ENCODE assay signal across 20 cellular contexts in the genomic region with DNA sequence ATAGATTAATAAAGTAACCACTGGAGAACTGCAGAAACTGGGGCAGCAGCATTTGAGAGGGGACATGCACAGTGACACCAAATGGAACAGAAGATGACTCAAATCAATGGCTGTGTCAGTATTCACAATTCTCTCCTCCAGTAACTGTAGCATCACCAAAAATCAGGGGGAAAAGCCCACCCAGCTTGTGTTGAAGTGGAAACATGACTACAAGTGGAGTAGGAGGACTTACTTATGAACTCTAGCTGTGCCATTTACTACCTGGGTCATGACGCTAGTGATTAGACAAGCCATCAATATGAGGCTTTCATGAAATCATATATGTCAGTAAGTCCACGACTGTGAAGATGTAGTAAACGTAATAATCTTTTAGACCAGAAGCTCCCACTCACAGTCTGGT.
A peak's percentile ranks its signal among the peaks of the same experiment; 100 is the strongest.
DNase-seq lines count a peak whose midpoint lies in the region; TF ChIP-seq lines count a peak whose summit lies in the region.
"Had no signal": no experiment of that assay in that cellular context is flagged by ENCODE, and none has a peak within 500 bp of the region (broad histone marks: within the 10 kb centered on the region; RNA-seq: fewer than 3 reads in every experiment).

No MANE protein-coding gene starts in this region.

- peaks cover 21% of the 10 kb centered on the region for H3K4me1 Mint-ChIP-seq in activated naive CD4-positive, alpha-beta T cell treated with anti-CD3 and anti-CD28 coated beads, Interleukin-2, amount 10 ng/mL, durations not matched to agents 7 days and 5 days
- H3K4me1 Mint-ChIP-seq in activated CD4-positive, alpha-beta memory T cell treated with anti-CD3 and anti-CD28 coated beads for 36 hours (ENCODE audit: low read depth), result peaks cover 48% of the 10 kb centered on the region
- peaks cover 55% of the 10 kb centered on the region for H3K4me1 Mint-ChIP-seq in activated T-helper 2 cell treated with anti-CD3 and anti-CD28 coated beads, Interferon-gamma antibody, Interleukin-2, Interleukin-4, amounts not matched to agents 10 μg/mL and 5 μg/mL and 100 μg/mL, durations not matched to agents 14 hours and 24 hours and 36 hours (ENCODE audit: low read depth)
- peaks cover 14% of the 10 kb centered on the region for H3K4me1 Mint-ChIP-seq in mesothelial cell of epicardium
- H3K4me1 Mint-ChIP-seq: brain, H9, neural progenitor cell had no signal

- peak; percentile 35 for DNase-seq in activated naive CD4-positive, alpha-beta T cell treated with Interleukin-2 at 50 U/mL for 16 hours
- DNase-seq in activated naive CD4-positive, alpha-beta T cell treated with anti-CD3 and anti-CD28 coated beads, Interleukin-2, amount 10 ng/mL, durations not matched to agents 7 days and 5 days, result no peak
- DNase-seq in activated CD4-positive, alpha-beta memory T cell treated with anti-CD3 and anti-CD28 coated beads for 36 hours, result peak; percentile 59
- no peak for DNase-seq in activated T-helper 2 cell treated with anti-CD3 and anti-CD28 coated beads, Interferon-gamma antibody, Interleukin-2, Interleukin-4, amounts not matched to agents 10 μg/mL and 5 μg/mL and 100 μg/mL, durations not matched to agents 14 hours and 24 hours and 36 hours (ENCODE audit: low spot score)
- peak; percentile 2 for DNase-seq in stimulated activated CD8-positive, alpha-beta memory T cell treated with anti-CD3 and anti-CD28 coated beads, Interleukin-7, amount 100 ng/mL, for 24 hours (ENCODE audit: low read depth)
- no peak for DNase-seq in nucleus accumbens (lab: John Stamatoyannopoulos, UW)
- DNase-seq in HCEC 1CT, result no peak
- no peak for DNase-seq in mesothelial cell of epicardium (ENCODE audit: low spot score in 2 of 2, unreplicated experiment in 2 of 2)
- DNase-seq: COR-L47, DMS79, GDM1, H9, NCI-H1048, NCI-H1694, NCI-H510A, right cardiac atrium, spleen had no signal

- no peaks in the 10 kb centered on the region for H3K9me3 Mint-ChIP-seq in activated naive CD4-positive, alpha-beta T cell treated with anti-CD3 and anti-CD28 coated beads, Interleukin-2, amount 10 ng/mL, durations not matched to agents 7 days and 5 days
- no peaks in the 10 kb centered on the region for H3K9me3 Mint-ChIP-seq in activated CD4-positive, alpha-beta memory T cell treated with anti-CD3 and anti-CD28 coated beads for 36 hours
- peaks cover 6% of the 10 kb centered on the region for H3K9me3 Mint-ChIP-seq in activated T-helper 2 cell treated with anti-CD3 and anti-CD28 coated beads, Interferon-gamma antibody, Interleukin-2, Interleukin-4, amounts not matched to agents 10 μg/mL and 5 μg/mL and 100 μg/mL, durations not matched to agents 14 hours and 24 hours and 36 hours
- H3K9me3 Mint-ChIP-seq in mesothelial cell of epicardium, result no peaks in the 10 kb centered on the region
- H3K9me3 Mint-ChIP-seq: brain, H9, neural progenitor cell had no signal

- H3K27me3 Mint-ChIP-seq in activated naive CD4-positive, alpha-beta T cell treated with anti-CD3 and anti-CD28 coated beads, Interleukin-2, amount 10 ng/mL, durations not matched to agents 7 days and 5 days, result no peaks in the 10 kb centered on the region
- H3K27me3 Mint-ChIP-seq in activated CD4-positive, alpha-beta memory T cell treated with anti-CD3 and anti-CD28 coated beads for 36 hours, result no peaks in the 10 kb centered on the region
- no peaks in the 10 kb centered on the region for H3K27me3 Mint-ChIP-seq in activated T-helper 2 cell treated with anti-CD3 and anti-CD28 coated beads, Interferon-gamma antibody, Interleukin-2, Interleukin-4, amounts not matched to agents 10 μg/mL and 5 μg/mL and 100 μg/mL, durations not matched to agents 14 hours and 24 hours and 36 hours (ENCODE audit: low read depth)
- H3K27me3 Mint-ChIP-seq in mesothelial cell of epicardium (ENCODE audit: low read depth), result no peaks in the 10 kb centered on the region

- no peak overlapping the region for H3K27ac Mint-ChIP-seq in activated naive CD4-positive, alpha-beta T cell treated with anti-CD3 and anti-CD28 coated beads, Interleukin-2, amount 10 ng/mL, durations not matched to agents 7 days and 5 days
- peak overlapping the region; percentile 85 for H3K27ac Mint-ChIP-seq in activated CD4-positive, alpha-beta memory T cell treated with anti-CD3 and anti-CD28 coated beads for 36 hours
- H3K27ac Mint-ChIP-seq in activated T-helper 2 cell treated with anti-CD3 and anti-CD28 coated beads, Interferon-gamma antibody, Interleukin-2, Interleukin-4, amounts not matched to agents 10 μg/mL and 5 μg/mL and 100 μg/mL, durations not matched to agents 14 hours and 24 hours and 36 hours, result peak overlapping the region; percentile 65
- H3K27ac Mint-ChIP-seq in mesothelial cell of epicardium, result no peak overlapping the region
- H3K27ac Mint-ChIP-seq: activated T-helper 1 cell treated with anti-CD3 and anti-CD28 coated beads, Interleukin-12 subunit alpha, Interleukin-12 subunit beta, Interleukin-2, Interleukin-4 antibody, amounts not matched to agents 30 ng/mL and 10 ng/mL and 1 ng/mL, durations not matched to agents 14 hours and 24 hours and 36 hours; brain; H9; neural progenitor cell had no signal

- CTCF ChIA-PET in activated naive CD4-positive, alpha-beta T cell treated with anti-CD3 and anti-CD28 coated beads, Interleukin-2, amount 10 ng/mL, durations not matched to agents 7 days and 5 days (lab: Charles Lee), result interaction anchor here (0.6 kb wide), 1 partner anchor 19 kb away, joined by 3 read pairs; no protein-coding TSS in a partner anchor
- CTCF ChIA-PET in activated CD4-positive, alpha-beta memory T cell treated with anti-CD3 and anti-CD28 coated beads for 36 hours (lab: Charles Lee), result interaction anchor here (0.9 to 1.3 kb wide), 2 partner anchors 70 to 74 kb away, joined by 3 to 4 read pairs; no protein-coding TSS in a partner anchor

- POLR2A ChIA-PET in activated CD4-positive, alpha-beta memory T cell treated with anti-CD3 and anti-CD28 coated beads for 36 hours (lab: Charles Lee), result interaction anchor here (1.0 to 2.3 kb wide), 13 partner anchors 9 to 200 kb away, joined by 3 to 14 read pairs (median 6); a partner anchor contains a TSS

- H3K36me3 Mint-ChIP-seq in activated naive CD4-positive, alpha-beta T cell treated with anti-CD3 and anti-CD28 coated beads, Interleukin-2, amount 10 ng/mL, durations not matched to agents 7 days and 5 days, result peaks cover 2% of the 10 kb centered on the region
- H3K36me3 Mint-ChIP-seq in activated CD4-positive, alpha-beta memory T cell treated with anti-CD3 and anti-CD28 coated beads for 36 hours, result no peaks in the 10 kb centered on the region
- H3K36me3 Mint-ChIP-seq in activated T-helper 2 cell treated with anti-CD3 and anti-CD28 coated beads, Interferon-gamma antibody, Interleukin-2, Interleukin-4, amounts not matched to agents 10 μg/mL and 5 μg/mL and 100 μg/mL, durations not matched to agents 14 hours and 24 hours and 36 hours (ENCODE audit: low read depth), result peaks cover 5% of the 10 kb centered on the region
- no peaks in the 10 kb centered on the region for H3K36me3 Mint-ChIP-seq in mesothelial cell of epicardium
- H3K36me3 Mint-ChIP-seq: brain, neural progenitor cell had no signal

- no peak overlapping the region for H3K4me3 Mint-ChIP-seq in activated naive CD4-positive, alpha-beta T cell treated with anti-CD3 and anti-CD28 coated beads, Interleukin-2, amount 10 ng/mL, durations not matched to agents 7 days and 5 days
- peak overlapping the region; percentile 13 for H3K4me3 Mint-ChIP-seq in activated CD4-positive, alpha-beta memory T cell treated with anti-CD3 and anti-CD28 coated beads for 36 hours
- no peak overlapping the region for H3K4me3 Mint-ChIP-seq in activated T-helper 2 cell treated with anti-CD3 and anti-CD28 coated beads, Interferon-gamma antibody, Interleukin-2, Interleukin-4, amounts not matched to agents 10 μg/mL and 5 μg/mL and 100 μg/mL, durations not matched to agents 14 hours and 24 hours and 36 hours (ENCODE audit: low read depth)
- no peak overlapping the region for H3K4me3 Mint-ChIP-seq in mesothelial cell of epicardium
- H3K4me3 Mint-ChIP-seq: activated T-helper 1 cell treated with anti-CD3 and anti-CD28 coated beads, Interleukin-12 subunit alpha, Interleukin-12 subunit beta, Interleukin-2, Interleukin-4 antibody, amounts not matched to agents 30 ng/mL and 10 ng/mL and 1 ng/mL, durations not matched to agents 14 hours and 24 hours and 36 hours; brain; H9; neural progenitor cell had no signal

- intact Hi-C loops in activated CD4-positive, alpha-beta memory T cell treated with anti-CD3 and anti-CD28 coated beads for 36 hours (cut with micrococcal nuclease), result loop anchor here (1.0 to 10.0 kb wide), 6 partner anchors 10 to 1275 kb away; no protein-coding TSS in a partner anchor
- intact Hi-C loops in activated T-helper 2 cell treated with anti-CD3 and anti-CD28 coated beads, Interferon-gamma antibody, Interleukin-2, Interleukin-4, amounts not matched to agents 10 μg/mL and 5 μg/mL and 100 μg/mL, durations not matched to agents 14 hours and 24 hours and 36 hours (cut with micrococcal nuclease), result loop anchor here (1.0 to 5.0 kb wide), 6 partner anchors 10 to 1293 kb away; no protein-coding TSS in a partner anchor

- TF ChIP-seq CTCF in mesothelial cell of epicardium (IDR thresholded peaks at IDR 0.05; ENCODE audit: unreplicated experiment), result no peak

Comparison
In these comparisons a context has a peak if more than half of its experiments do, and no peak if none do; other contexts are left out.
1. DNase-seq: peak in activated naive CD4-positive, alpha-beta T cell treated with Interleukin-2 at 50 U/mL for 16 hours (single experiment), activated CD4-positive, alpha-beta memory T cell treated with anti-CD3 and anti-CD28 coated beads for 36 hours (single experiment) and stimulated activated CD8-positive, alpha-beta memory T cell treated with anti-CD3 and anti-CD28 coated beads, Interleukin-7, amount 100 ng/mL, for 24 hours (single experiment); none in activated naive CD4-positive, alpha-beta T cell treated with anti-CD3 and anti-CD28 coated beads, Interleukin-2, amount 10 ng/mL, durations not matched to agents 7 days and 5 days (single experiment), activated T-helper 2 cell treated with anti-CD3 and anti-CD28 coated beads, Interferon-gamma antibody, Interleukin-2, Interleukin-4, amounts not matched to agents 10 μg/mL and 5 μg/mL and 100 μg/mL, durations not matched to agents 14 hours and 24 hours and 36 hours (single experiment), nucleus accumbens (0 of 56), HCEC 1CT (single experiment) and mesothelial cell of epicardium (0 of 2).
2. H3K27ac Mint-ChIP-seq: peak in activated CD4-positive, alpha-beta memory T cell treated with anti-CD3 and anti-CD28 coated beads for 36 hours (single experiment) and activated T-helper 2 cell treated with anti-CD3 and anti-CD28 coated beads, Interferon-gamma antibody, Interleukin-2, Interleukin-4, amounts not matched to agents 10 μg/mL and 5 μg/mL and 100 μg/mL, durations not matched to agents 14 hours and 24 hours and 36 hours (single experiment); none in activated naive CD4-positive, alpha-beta T cell treated with anti-CD3 and anti-CD28 coated beads, Interleukin-2, amount 10 ng/mL, durations not matched to agents 7 days and 5 days (single experiment) and mesothelial cell of epicardium (single experiment).